Comparison of ENCODE assay signal across 20 cellular contexts in genomic region chr7:15131661-15132060, GRCh38.
"Had no signal": no experiment of that assay in that cellular context is flagged by ENCODE, and none has a peak within 500 bp of the region (broad histone marks: within the 10 kb centered on the region; RNA-seq: fewer than 3 reads in every experiment).

No MANE protein-coding gene starts in this region.

- H3K4me3 ChIP-seq: coronary artery, esophagus squamous epithelium, gastroesophageal sphincter, heart left ventricle, smooth muscle cell, transverse colon had no signal

- H3K4me1 ChIP-seq: esophagus squamous epithelium, gastroesophageal sphincter, heart left ventricle, transverse colon had no signal

- ATAC-seq: activated naive CD4-positive, alpha-beta T cell treated with anti-CD3 and anti-CD28 coated beads, Interleukin-2, amount 50 U/mL, for 72 hours; gastroesophageal sphincter; heart left ventricle; left cardiac atrium; naive thymus-derived CD4-positive, alpha-beta T cell; sciatic nerve; stimulated activated naive B cell treated with anti-CD40 and anti-IgM and Interleukin-4, amounts not matched to agents 10 μg/mL and 1 μg/mL and 100 μg/mL, for 72 hours; WTC11 had no signal

- H3K9me3 ChIP-seq: esophagus squamous epithelium, gastroesophageal sphincter, heart left ventricle, transverse colon had no signal

- H3K27ac ChIP-seq: coronary artery, esophagus squamous epithelium, gastroesophageal sphincter, heart left ventricle, transverse colon had no signal

- DNase-seq: activated T-cell treated with anti-CD3 and anti-CD28 coated beads, Interleukin-2, amount 50 U/mL, for 1 hour; esophagus squamous epithelium; heart left ventricle; islet precursor cell; left cardiac atrium; naive thymus-derived CD4-positive, alpha-beta T cell; stimulated activated CD4-positive, alpha-beta T cell treated with anti-CD3 and anti-CD28 coated beads, Interleukin-15, amount 100 ng/mL, for 24 hours; stimulated activated CD4-positive, alpha-beta T cell treated with anti-CD3 and anti-CD28 coated beads, Interleukin-2, amount 100 ng/mL, for 48 hours; stimulated activated CD8-positive, alpha-beta memory T cell treated with anti-CD3 and anti-CD28 coated beads, Interleukin-4, amount 100 ng/mL, for 48 hours; stimulated activated naive B cell treated with anti-CD40 and anti-IgM and Interleukin-4, amounts not matched to agents 10 μg/mL and 1 μg/mL and 100 μg/mL, for 72 hours; T-helper 9 cell; transverse colon had no signal

- FAIRE-seq: bronchial epithelial cell, urothelium cell line had no signal

- H3K27me3 ChIP-seq: esophagus squamous epithelium, gastroesophageal sphincter, heart left ventricle, transverse colon had no signal

- H3K36me3 ChIP-seq: esophagus squamous epithelium, gastroesophageal sphincter, heart left ventricle, transverse colon had no signal
